Comparison of ENCODE assay signal across 2 cellular contexts in genomic region chr22:36233796-36234195, GRCh38.
TF ChIP-seq lines count a peak whose summit lies in the region.

No MANE protein-coding gene starts in this region.

TF ChIP-seq in IMR-90, 13 proteins besides CTCF, POLR2A, EP300 and RAD21:
- TF ChIP-seq ELK1 (IDR thresholded peaks at IDR 0.05; ENCODE audit: borderline replicate concordance, low read depth, low read length) (no peak), MXI1 (IDR thresholded peaks at IDR 0.05; ENCODE audit: borderline replicate concordance, low read depth, low read length) (no peak), RFX5 (IDR thresholded peaks at IDR 0.05; ENCODE audit: low read depth, low read length) (no peak), CHD1 (IDR thresholded peaks at IDR 0.05; ENCODE audit: low read depth, low read length) (no peak), USF2 (IDR thresholded peaks at IDR 0.05; ENCODE audit: low read depth, low read length) (no peak), BHLHE40 (IDR thresholded peaks at IDR 0.05; ENCODE audit: low read depth, low read length) (no peak), MAZ (IDR thresholded peaks at IDR 0.05; ENCODE audit: borderline replicate concordance, low read depth, low read length) (no peak), RCOR1 (IDR thresholded peaks at IDR 0.05; ENCODE audit: insufficient replicate concordance, low read length) (no peak), MAFK (IDR thresholded peaks at IDR 0.05; ENCODE audit: low read depth, low read length) (no peak), NFE2L2 (IDR thresholded peaks at IDR 0.05; ENCODE audit: low read depth, low read length) (no peak), FOS (IDR thresholded peaks at IDR 0.05; ENCODE audit: low read depth, low read length) (no peak)
TF ChIP-seq in IMR-90: peak in this region for 0.

TF ChIP-seq in GM12878, 131 proteins besides CTCF, POLR2A, EP300 and RAD21:
- no peak for TF ChIP-seq NFIC (IDR thresholded peaks at IDR 0.05; ENCODE audit: low read depth, low read length)
- TF ChIP-seq BCL3 (IDR thresholded peaks at IDR 0.05; ENCODE audit: borderline replicate concordance, insufficient read depth, low read depth, low read length, poor library complexity, severe bottlenecking): peak; percentile 49
